In genomic region chr4:71141125-71141524, GRCh38 we compare ENCODE assay signal across 22 cellular contexts.
DNase-seq lines count a peak whose midpoint lies in the region; ATAC-seq, FAIRE-seq and TF ChIP-seq lines count a peak whose summit lies in the region.
"Had no signal": no experiment of that assay in that cellular context is flagged by ENCODE, and none has a peak within 500 bp of the region (broad histone marks: within the 10 kb centered on the region; RNA-seq: fewer than 3 reads in every experiment).

No MANE protein-coding gene starts in this region.

- H3K4me1 ChIP-seq in DND-41 (ENCODE audit: insufficient read depth, low read length) = no peaks in the 10 kb centered on the region
- no peaks in the 10 kb centered on the region for H3K4me1 ChIP-seq in Loucy (ENCODE audit: insufficient read depth, low read length, poor library complexity, severe bottlenecking)
- H3K4me1 ChIP-seq in K562 (replicated peaks in 1 of 2; ENCODE audit: control insufficient read depth in 2 of 2, insufficient read depth in 2 of 2, low read length in 2 of 2) = no peaks in the 10 kb centered on the region
- H3K4me1 ChIP-seq in lower lobe of right lung = no peaks in the 10 kb centered on the region
- H3K4me1 ChIP-seq: left lung, Peyer's patch had no signal

- in situ Hi-C loops in K562 (cut with MboI) = no loop called here

- TF ChIP-seq EP300 in K562 (IDR thresholded peaks at IDR 0.05; ENCODE audit: low read length) = no peak

- H3K4me2 ChIP-seq in DND-41 (ENCODE audit: insufficient read depth, low read length) (no peak overlapping the region), Loucy (ENCODE audit: low read depth, low read length, poor library complexity, severe bottlenecking) (no peak overlapping the region), K562 (ENCODE audit: insufficient read depth, low read length) (no peak overlapping the region)

- H3F3A ChIP-seq in Loucy (ENCODE audit: low read depth) = no peaks in the 10 kb centered on the region

- no peaks in the 10 kb centered on the region for H3K36me3 ChIP-seq in DND-41 (ENCODE audit: insufficient read depth, low read length)
- no peaks in the 10 kb centered on the region for H3K36me3 ChIP-seq in Loucy (ENCODE audit: insufficient read depth, low read length)
- H3K36me3 ChIP-seq in K562 (ENCODE audit: control insufficient read depth, insufficient read depth, low read length) = no peaks in the 10 kb centered on the region
- H3K36me3 ChIP-seq in lower lobe of right lung = no peaks in the 10 kb centered on the region
- H3K36me3 ChIP-seq: left lung, Peyer's patch had no signal

- no peaks in the 10 kb centered on the region for H4K20me1 ChIP-seq in DND-41 (ENCODE audit: insufficient read depth, low read length)
- H4K20me1 ChIP-seq in Loucy (ENCODE audit: insufficient read depth, low read length, poor library complexity, severe bottlenecking) = no peaks in the 10 kb centered on the region
- H4K20me1 ChIP-seq in K562 (replicated peaks; ENCODE audit: control insufficient read depth, insufficient read depth, low read length) = no peaks in the 10 kb centered on the region

- no peaks in the 10 kb centered on the region for H3K27me3 ChIP-seq in DND-41 (ENCODE audit: insufficient read depth, low read length, poor library complexity)
- H3K27me3 ChIP-seq in Loucy (ENCODE audit: insufficient read depth, low read length, poor library complexity, severe bottlenecking) = no peaks in the 10 kb centered on the region
- H3K27me3 ChIP-seq in K562 (ENCODE audit: control insufficient read depth in 2 of 2, insufficient read depth in 2 of 2, low read length in 2 of 2) = peaks cover 0 to 8% of the 10 kb centered on the region in 2 experiments; a peak in 2 of 5 replicates
- no peaks in the 10 kb centered on the region for H3K27me3 ChIP-seq in lower lobe of right lung (ENCODE audit: low read depth)
- H3K27me3 ChIP-seq: left lung, Peyer's patch had no signal

- H2AFZ ChIP-seq in DND-41 (ENCODE audit: low read depth, low read length) (peak overlapping the region; percentile 6; the same call in 1 of the 2 replicates), Loucy (ENCODE audit: low read length) (peak overlapping the region; percentile 86), K562 (ENCODE audit: low read depth, low read length) (no peak overlapping the region)

- CTCF ChIA-PET in K562 (lab: Yijun Ruan, JAX; ENCODE audit: low intra/inter-chr PET ratio) = no interaction called here

- FAIRE-seq in K562 (lab: Jason Lieb, UNC) = no peak
- FAIRE-seq: colon, frontal cortex had no signal

- H3K79me2 ChIP-seq in DND-41 (ENCODE audit: insufficient read depth, low read length) (no peaks in the 10 kb centered on the region), Loucy (ENCODE audit: insufficient read depth, low read length) (no peaks in the 10 kb centered on the region), K562 (ENCODE audit: control insufficient read depth, insufficient read depth, low read length) (no peaks in the 10 kb centered on the region)

- no TSS peak for BruUV-seq in K562 (replicated peaks; lab: Mats Ljungman, UMichigan)

- no peak for TF ChIP-seq RAD21 in K562 (CRISPR knock-in tag; conservative IDR thresholded peaks at IDR 0.05 in 1 of 2, IDR thresholded peaks at IDR 0.05 in 1 of 2)

- H3K27ac ChIP-seq in DND-41 (ENCODE audit: low read length) (no peak overlapping the region), K562 (ENCODE audit: extremely low read depth, low read depth, low read length) (no peak overlapping the region), lower lobe of right lung (no peak overlapping the region)
- H3K27ac ChIP-seq: left lung, Peyer's patch had no signal

- H3K9me2 ChIP-seq in Loucy (replicated peaks; ENCODE audit: low read depth, low read length) = no peaks in the 10 kb centered on the region

- no peaks in the 10 kb centered on the region for H3K9me3 ChIP-seq in DND-41 (ENCODE audit: insufficient read depth, low read length, severe bottlenecking)
- no peaks in the 10 kb centered on the region for H3K9me3 ChIP-seq in Loucy (ENCODE audit: insufficient read depth, low read depth, low read length)
- H3K9me3 ChIP-seq in K562 (replicated peaks; ENCODE audit: control insufficient read depth, insufficient read depth, low read depth, low read length) = no peaks in the 10 kb centered on the region
- H3K9me3 ChIP-seq in lower lobe of right lung = no peaks in the 10 kb centered on the region
- H3K9me3 ChIP-seq: left lung, Peyer's patch had no signal

- no peaks in the 10 kb centered on the region for H3K9me1 ChIP-seq in K562 (ENCODE audit: control insufficient read depth, insufficient read depth, low read length)

- no peak for TF ChIP-seq POLR2A in K562 (conservative IDR thresholded peaks at IDR 0.05)

- H3K9ac ChIP-seq in DND-41 (ENCODE audit: low read depth, low read length) = no peak overlapping the region
- H3K9ac ChIP-seq in Loucy (ENCODE audit: low read depth, low read length, poor library complexity, severe bottlenecking) = no peak overlapping the region
- no peak overlapping the region for H3K9ac ChIP-seq in K562 (ENCODE audit: insufficient read depth in 1 of 2, low read depth in 2 of 2, low read length in 2 of 2)

- DNase-seq in DND-41 = no peak
- no peak for DNase-seq in K562 (ENCODE audit: extremely low read depth in 1 of 4, low spot score in 3 of 4)
- no peak for DNase-seq in NCI-H1417 (lab: John Stamatoyannopoulos, UW)
- no peak for DNase-seq in lower lobe of right lung
- no peak for DNase-seq in islet precursor cell
- DNase-seq: ACHN; activated CD4-positive, alpha-beta T cell treated with anti-CD3 and anti-CD28 coated beads, Interleukin-2, amount 10 ng/mL, durations not matched to agents 24 days and 14 days; activated CD8-positive, alpha-beta memory T cell treated with anti-CD3 and anti-CD28 coated beads, Interleukin-2, amount 50 U/mL, for 48 hours; activated naive CD4-positive, alpha-beta T cell treated with Interleukin-2 at 50 U/mL for 16 hours; DMS79; H7; left lung; NCI-H526; Peyer's patch; stimulated activated CD4-positive, alpha-beta T cell treated with anti-CD3 and anti-CD28 coated beads, Interleukin-2, amount 100 ng/mL, for 24 hours; substantia nigra had no signal

- 0% methylated on average over 1 of the region's 1 CpG for WGBS in K562 (ENCODE audit: insufficient coverage, low coverage, missing lambda C conversion rate)

- TF ChIP-seq CTCF in DND-41 (IDR thresholded peaks at IDR 0.05; ENCODE audit: borderline replicate concordance, extremely low read depth, low read length, poor library complexity, severe bottlenecking) = no peak
- TF ChIP-seq CTCF in Loucy (conservative IDR thresholded peaks at IDR 0.05; ENCODE audit: low read length) = no peak
- TF ChIP-seq CTCF in K562 (IDR thresholded peaks at IDR 0.05 in 2 of 3, conservative IDR thresholded peaks at IDR 0.05 in 1 of 3; ENCODE audit: insufficient read depth in 2 of 3, low read depth in 1 of 3, low read length in 3 of 3) = no peak
- no peak for TF ChIP-seq CTCF in lower lobe of right lung (IDR thresholded peaks at IDR 0.05)

- ATAC-seq in DND-41 (ENCODE audit: insufficient read depth, low read depth) = peak; percentile 53; the same call in 1 of the 3 replicates
- peak; percentile 97 for ATAC-seq in GM19351 (IDR thresholded peaks at IDR 0.05; ENCODE audit: unreplicated experiment)
- no peak for ATAC-seq in K562
- no peak for ATAC-seq in lower lobe of right lung
- no peak for ATAC-seq in HG02763 (IDR thresholded peaks at IDR 0.05; ENCODE audit: unreplicated experiment)
- ATAC-seq: left lung, SK-N-SH treated with all-trans-retinoic acid at 6 μM for 48 hours had no signal

- POLR2A ChIA-PET in K562 (lab: Yijun Ruan, JAX) = interaction anchor here (0.6 kb wide), 1 partner anchor 234 kb away, joined by 3 read pairs; no protein-coding TSS in a partner anchor

- no peak overlapping the region for H3K4me3 ChIP-seq in DND-41 (ENCODE audit: low read depth in 1 of 2, low read length in 2 of 2)
- no peak overlapping the region for H3K4me3 ChIP-seq in Loucy (ENCODE audit: low read length, poor library complexity, severe bottlenecking)
- no peak overlapping the region for H3K4me3 ChIP-seq in K562
- no peak overlapping the region for H3K4me3 ChIP-seq in lower lobe of right lung
- H3K4me3 ChIP-seq: left lung, Peyer's patch had no signal

- intact Hi-C loops in K562 (cut with micrococcal nuclease) = no loop called here
- intact Hi-C loops in lower lobe of right lung (cut with DNase I) = no loop called here

TF ChIP-seq in K562, 482 proteins besides CTCF, POLR2A, EP300 and RAD21 (continues in another document):
- no peak for TF ChIP-seq ZBTB43 (CRISPR knock-in tag; IDR thresholded peaks at IDR 0.05)
- no peak for TF ChIP-seq MYC (IDR thresholded peaks at IDR 0.05; ENCODE audit: low read depth, low read length)
- TF ChIP-seq MYC (CRISPR knock-in tag; IDR thresholded peaks at IDR 0.05; ENCODE audit: borderline replicate concordance, low read depth) = no peak
- TF ChIP-seq TFE3 (CRISPR knock-in tag; IDR thresholded peaks at IDR 0.05) = peak; percentile 86
- no peak for TF ChIP-seq ZNF354B (CRISPR knock-in tag; IDR thresholded peaks at IDR 0.05)
- TF ChIP-seq MTF1 (CRISPR knock-in tag; IDR thresholded peaks at IDR 0.05; ENCODE audit: borderline replicate concordance) = no peak
- no peak for TF ChIP-seq SUPT5H (IDR thresholded peaks at IDR 0.05)
- no peak for TF ChIP-seq FUS (optimal IDR thresholded peaks at IDR 0.05; ENCODE audit: low read depth, low read length)
- TF ChIP-seq RAD51 (IDR thresholded peaks at IDR 0.05; ENCODE audit: borderline replicate concordance, low read depth) = peak; percentile 25; the same call in 1 of the 2 replicates
- TF ChIP-seq ELF1 (tag; IDR thresholded peaks at IDR 0.05) = no peak

Comparison
In these comparisons a context has a peak if more than half of its experiments do, and no peak if none do; other contexts are left out.
1. ATAC-seq: peak in DND-41 (single experiment) and GM19351 (single experiment); none in K562 (single experiment), lower lobe of right lung (0 of 2) and HG02763 (single experiment).